ENCODE assay signal across 10 cellular contexts in genomic region chr6:26394289-26394688, GRCh38. TPM values are rescaled to one million over a fixed set of nuclear protein-coding genes. Genes with fewer than 3 reads are reported as not detected.
DNase-seq lines count a peak whose midpoint lies in the region; ATAC-seq and TF ChIP-seq lines count a peak whose summit lies in the region.
"Had no signal": no experiment of that assay in that cellular context is flagged by ENCODE, and none has a peak within 500 bp of the region (broad histone marks: within the 10 kb centered on the region; RNA-seq: fewer than 3 reads in every experiment).

No MANE protein-coding gene starts in this region.

- H3K27me3 Mint-ChIP-seq in Calu3 (ENCODE audit: unreplicated experiment), result no peaks in the 10 kb centered on the region
- peaks cover 15% of the 10 kb centered on the region for H3K27me3 Mint-ChIP-seq in mesothelial cell of epicardium (ENCODE audit: low read depth)
- H3K27me3 Mint-ChIP-seq: activated T-helper 17 cell treated with anti-CD3 and anti-CD28 coated beads, Interleukin-2, amount 50 U/mL, for 72 hours had no signal

- H3K27ac Mint-ChIP-seq in Calu3 (ENCODE audit: unreplicated experiment) (no peak overlapping the region), mesothelial cell of epicardium (no peak overlapping the region)
- H3K27ac Mint-ChIP-seq: activated T-helper 17 cell treated with anti-CD3 and anti-CD28 coated beads, Interleukin-2, amount 50 U/mL, for 72 hours; stimulated activated effector memory CD8-positive, alpha-beta T cell treated with anti-CD3 and anti-CD28 coated beads, Interleukin-12 subunit alpha, Interleukin-12 subunit beta, amount 100 ng/mL, for 72 hours had no signal

- H3K27me3 ChIP-seq in foreskin keratinocyte, result no peaks in the 10 kb centered on the region
- H3K27me3 ChIP-seq: esophagus squamous epithelium had no signal

- DNase-seq in Calu3 (peak; percentile 74), NCI-H82 treated with DMSO at 0.1 percent for 48 hours (lab: John Stamatoyannopoulos, UW; ENCODE audit: unreplicated experiment) (peak; percentile 14), foreskin keratinocyte (peak; percentile 64 to 83), mesothelial cell of epicardium (ENCODE audit: low spot score in 2 of 2, unreplicated experiment in 2 of 2) (no peak)
- DNase-seq: esophagus squamous epithelium, nucleus accumbens had no signal

- peaks cover 12% of the 10 kb centered on the region for H3K4me1 ChIP-seq in foreskin keratinocyte

- H3K9me3 Mint-ChIP-seq in Calu3 (ENCODE audit: low read depth, unreplicated experiment) (no peaks in the 10 kb centered on the region), mesothelial cell of epicardium (no peaks in the 10 kb centered on the region)
- H3K9me3 Mint-ChIP-seq: activated T-helper 17 cell treated with anti-CD3 and anti-CD28 coated beads, Interleukin-2, amount 50 U/mL, for 72 hours; stimulated activated effector memory CD8-positive, alpha-beta T cell treated with anti-CD3 and anti-CD28 coated beads, Interleukin-12 subunit alpha, Interleukin-12 subunit beta, amount 100 ng/mL, for 72 hours had no signal

- H3K4me1 Mint-ChIP-seq in Calu3 (ENCODE audit: low read depth, unreplicated experiment), result peaks cover 23% of the 10 kb centered on the region
- peaks cover 20% of the 10 kb centered on the region for H3K4me1 Mint-ChIP-seq in mesothelial cell of epicardium
- H3K4me1 Mint-ChIP-seq: activated T-helper 17 cell treated with anti-CD3 and anti-CD28 coated beads, Interleukin-2, amount 50 U/mL, for 72 hours had no signal

- H3K27ac ChIP-seq in foreskin keratinocyte, result no peak overlapping the region
- H3K27ac ChIP-seq: esophagus squamous epithelium had no signal

- TF ChIP-seq CTCF in Calu3 (IDR thresholded peaks at IDR 0.05; ENCODE audit: unreplicated experiment) (no peak), foreskin keratinocyte (conservative IDR thresholded peaks at IDR 0.05) (no peak), mesothelial cell of epicardium (IDR thresholded peaks at IDR 0.05; ENCODE audit: unreplicated experiment) (no peak)

- BruUV-seq in Calu3 (replicated peaks; lab: Mats Ljungman, UMichigan), result no TSS peak

- intact Hi-C loops in Calu3 (cut with micrococcal nuclease; ENCODE audit: unreplicated experiment), result no loop called here

- CTCF ChIA-PET in Calu3 (lab: Charles Lee), result interaction anchor here (0.5 to 1.3 kb wide), 2 partner anchors 53 to 667 kb away, joined by 3 to 5 read pairs; no protein-coding TSS in a partner anchor

- peak; percentile 73 for ATAC-seq in foreskin keratinocyte
- ATAC-seq in GM18498 (IDR thresholded peaks at IDR 0.05; ENCODE audit: unreplicated experiment), result no peak
- no peak for ATAC-seq in GM19324 (IDR thresholded peaks at IDR 0.05; ENCODE audit: low FRiP score, unreplicated experiment)
- ATAC-seq: activated T-helper 17 cell treated with anti-CD3 and anti-CD28 coated beads, Interleukin-2, amount 50 U/mL, for 72 hours; stimulated activated effector memory CD8-positive, alpha-beta T cell treated with anti-CD3 and anti-CD28 coated beads, Interleukin-12 subunit alpha, Interleukin-12 subunit beta, amount 100 ng/mL, for 72 hours had no signal

- H3K4me3 Mint-ChIP-seq in Calu3 (ENCODE audit: low read depth, unreplicated experiment) (no peak overlapping the region), mesothelial cell of epicardium (no peak overlapping the region)
- H3K4me3 Mint-ChIP-seq: activated T-helper 17 cell treated with anti-CD3 and anti-CD28 coated beads, Interleukin-2, amount 50 U/mL, for 72 hours; stimulated activated effector memory CD8-positive, alpha-beta T cell treated with anti-CD3 and anti-CD28 coated beads, Interleukin-12 subunit alpha, Interleukin-12 subunit beta, amount 100 ng/mL, for 72 hours had no signal

- H3K36me3 Mint-ChIP-seq in Calu3 (ENCODE audit: insufficient read depth, unreplicated experiment) (no peaks in the 10 kb centered on the region), mesothelial cell of epicardium (peaks cover 39% of the 10 kb centered on the region)

RNA-seq across cellular contexts. Expression of gene BTN3A1, which starts 7.8 kb away (rescaled TPM):
- total RNA-seq in Calu3 (2022) (29.0 and 40.5 TPM in 2 replicates), foreskin keratinocyte (9.5 and 12.2 TPM in 2 replicates), mesothelial cell of epicardium (37.2 to 39.8 TPM (median 39.0 TPM) in 3 replicates)
- 4.4 and 5.2 TPM in 2 replicates for polyA plus RNA-seq in foreskin keratinocyte

RNA-seq across cellular contexts. Expression of gene BTN2A2, which starts 11.4 kb away (rescaled TPM):
- total RNA-seq in Calu3 (2022) (16.9 and 17.6 TPM in 2 replicates), foreskin keratinocyte (6.6 and 9.9 TPM in 2 replicates), mesothelial cell of epicardium (37.9 to 39.0 TPM (median 38.4 TPM) in 3 replicates)
- 3.7 and 5.1 TPM in 2 replicates for polyA plus RNA-seq in foreskin keratinocyte

RNA-seq across cellular contexts. Expression of gene BTN3A2, which starts 29.3 kb away (rescaled TPM):
- total RNA-seq in Calu3 (2022) (28.2 and 36.3 TPM in 2 replicates), foreskin keratinocyte (12.4 and 13.4 TPM in 2 replicates), mesothelial cell of epicardium (19.2 to 21.5 TPM (median 21.3 TPM) in 3 replicates)
- polyA plus RNA-seq in foreskin keratinocyte, result 9.2 and 9.4 TPM in 2 replicates

RNA-seq across cellular contexts. Expression of gene BTN3A3, which starts 46.0 kb away (rescaled TPM):
- total RNA-seq in Calu3 (2022), result 15.5 and 20.6 TPM in 2 replicates
- total RNA-seq in foreskin keratinocyte, result 5.0 and 5.1 TPM in 2 replicates
- polyA plus RNA-seq in foreskin keratinocyte, result 2.6 and 2.7 TPM in 2 replicates
- 15.4 to 17.2 TPM (median 16.3 TPM) in 3 replicates for total RNA-seq in mesothelial cell of epicardium

Comparison
In these comparisons a context has a peak if more than half of its experiments do, and no peak if none do; other contexts are left out.
1. DNase-seq: peak in Calu3 (single experiment), NCI-H82 treated with DMSO at 0.1 percent for 48 hours (single experiment) and foreskin keratinocyte (2 of 2); none in mesothelial cell of epicardium (0 of 2).